ENCODE assay signal across 8 cellular contexts in the genomic region with DNA sequence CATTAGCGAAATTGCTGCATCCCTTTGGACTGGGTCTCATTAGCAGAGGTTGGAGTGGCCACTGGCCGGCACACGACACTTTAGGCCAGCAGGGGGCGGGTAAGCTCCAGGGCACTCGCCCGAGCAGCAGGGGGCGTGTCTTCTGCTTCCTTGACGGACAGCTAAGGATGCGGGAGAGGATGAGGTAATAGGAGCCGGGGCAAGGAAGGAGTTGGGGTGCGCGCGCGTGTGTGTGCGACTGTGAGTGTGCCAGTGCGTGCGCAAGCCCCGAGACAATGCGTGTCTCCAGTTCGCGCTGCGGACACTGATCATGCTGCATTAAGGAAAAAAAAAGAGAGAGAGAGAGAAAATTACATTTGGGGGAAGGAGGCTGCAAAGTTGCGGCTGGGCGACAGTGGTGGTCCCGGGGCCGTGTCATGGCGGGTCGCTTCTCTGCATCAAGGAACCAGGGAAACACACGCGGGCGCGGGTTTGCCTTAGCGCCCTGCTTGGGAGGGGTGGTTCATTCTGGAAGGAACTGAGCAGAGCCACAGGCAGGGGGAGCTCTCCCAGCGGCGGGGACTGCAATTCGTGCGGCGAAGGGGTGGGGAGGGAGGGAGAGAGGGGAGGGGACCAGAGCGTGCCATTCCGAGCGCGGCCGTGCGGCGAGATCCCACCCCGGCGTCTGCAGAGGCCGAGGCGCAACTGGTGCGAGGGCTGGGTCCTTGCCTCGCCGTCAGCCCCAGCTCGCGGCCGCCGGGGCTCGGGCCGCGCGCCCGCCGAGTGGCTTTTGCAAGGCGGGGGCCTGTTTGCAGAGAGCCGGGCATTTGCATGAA. TPM values are rescaled to one million over a fixed set of nuclear protein-coding genes. Genes with fewer than 3 reads are reported as not detected.
DNase-seq lines count a peak whose midpoint lies in the region; ATAC-seq and TF ChIP-seq lines count a peak whose summit lies in the region.

A gene (plus strand): TSS at position 625 of the 815 bp plus-strand sequence. CDS start 464 bp downstream, outside the sequence.

- DNase-seq in NCI-H2171 (lab: John Stamatoyannopoulos, UW): peak; percentile 66
- DNase-seq in cardiac fibroblast (ENCODE audit: low read depth in 2 of 2): peak; percentile 90 to 92
- DNase-seq in inferior parietal cortex (ENCODE audit: extremely low spot score): peak; percentile 92
- peak; percentile 98 for DNase-seq in spleen

- H2AFZ ChIP-seq in ACC112 (ENCODE audit: low read length, unreplicated experiment): peak within 1 kb of the TSS; percentile 99

- H3K27ac ChIP-seq in ACC112 (ENCODE audit: low read depth, low read length) (no peak within 1 kb of the TSS), spleen (peak within 1 kb of the TSS in 7 of 8 donors; percentile 69 to 85 (median 78))

- H3K9me3 ChIP-seq in spleen: no peaks in the 10 kb centered on the region

- peak; percentile 66 for TF ChIP-seq CTCF in WI38 (IDR thresholded peaks at IDR 0.05; ENCODE audit: low read depth, low read length)
- peak; percentile 98 for TF ChIP-seq CTCF in cardiac fibroblast (IDR thresholded peaks at IDR 0.05; ENCODE audit: low read depth, low read length)
- TF ChIP-seq CTCF in spleen (IDR thresholded peaks at IDR 0.05 in 8 of 11, conservative IDR thresholded peaks at IDR 0.05 in 3 of 11): peak; percentile 86 to 97 (median 91)

- TF ChIP-seq POLR2A in GM18526 (IDR thresholded peaks at IDR 0.05; ENCODE audit: extremely low read depth, insufficient read length) (peak; percentile 19), spleen (IDR thresholded peaks at IDR 0.05) (no peak)

- no peaks in the 10 kb centered on the region for H3K79me2 ChIP-seq in ACC112 (ENCODE audit: control insufficient read depth, insufficient read depth, low read length, unreplicated experiment)

- peak; percentile 68 for ATAC-seq in HG03064 (IDR thresholded peaks at IDR 0.05; ENCODE audit: low read depth, unreplicated experiment)

- H3K36me3 ChIP-seq in ACC112 (ENCODE audit: insufficient read depth, low read length) (no peaks in the 10 kb centered on the region), spleen (no peaks in the 10 kb centered on the region)

- intact Hi-C loops in spleen (cut with DNase I; ENCODE audit: low total_unique reads): loop anchor here (5.0 kb wide), 3 partner anchors 36 to 261 kb away; no protein-coding TSS in a partner anchor

- 0 to 1% (median 0%) methylated on average over 39 to 64 of the region's 64 CpGs for WGBS in spleen, 5 donors

- H3K4me1 ChIP-seq in ACC112 (ENCODE audit: control insufficient read depth, insufficient read depth, low read length, unreplicated experiment) (peaks cover 7% of the 10 kb centered on the region), spleen (peaks cover 3 to 42% (median 24%) of the 10 kb centered on the region in 6 donors)

- H3K4me3 ChIP-seq in ACC112 (ENCODE audit: low read depth, low read length) (peak within 1 kb of the TSS; percentile 86), WI38 (ENCODE audit: low read depth, low read length) (peak within 1 kb of the TSS; percentile 82), cardiac fibroblast (replicated peaks in 1 of 2; ENCODE audit: low read depth in 2 of 2, low read length in 2 of 2) (peak within 1 kb of the TSS; percentile 61 to 64), spleen (peak within 1 kb of the TSS; percentile 52 to 96 (median 86))

- H3K27me3 ChIP-seq in ACC112 (ENCODE audit: insufficient read depth, low read length) (peaks cover 33% of the 10 kb centered on the region), spleen (replicated peaks in 1 of 7) (peaks cover 0 to 17% (median 0%) of the 10 kb centered on the region in 7 donors)

RNA-seq across cellular contexts. Expression of the gene that starts here (rescaled TPM):
- total RNA-seq in spleen: 10 to 100 TPM in 5 of 7 donors, 1 to 10 TPM in 2; 8.3 to 19.1 (median 14.4) TPM
- 1 to 10 TPM; 3.9 to 4.9 (median 4.0) TPM for polyA plus RNA-seq in spleen
